In genomic region chr2:144477281-144477942, GRCh38 we compare ENCODE assay signal across 14 cellular contexts. TPM values are rescaled to one million over a fixed set of nuclear protein-coding genes. Genes with fewer than 3 reads are reported as not detected.
DNase-seq lines count a peak whose midpoint lies in the region; ATAC-seq and TF ChIP-seq lines count a peak whose summit lies in the region.
"Had no signal": no experiment of that assay in that cellular context is flagged by ENCODE, and none has a peak within 500 bp of the region (broad histone marks: within the 10 kb centered on the region; RNA-seq: fewer than 3 reads in every experiment).

No MANE protein-coding gene starts in this region.

- no peak overlapping the region for H3K4me3 ChIP-seq in HEK293 (ENCODE audit: low read depth, low read length)
- H3K4me3 ChIP-seq in fibroblast of the aortic adventitia (ENCODE audit: low read depth, low read length) = no peak overlapping the region
- H3K4me3 ChIP-seq in subcutaneous abdominal adipose tissue (ENCODE audit: low read depth in 1 of 5, low read length in 5 of 5) = no peak overlapping the region

- DNase-seq in activated B cell treated with CpG ODN at 0.5 μM for 24 hours (no peak), fibroblast of the aortic adventitia (ENCODE audit: low read depth) (peak; percentile 46), HCEC 1CT (no peak)
- no peak for DNase-seq in activated T-helper 1 cell treated with anti-CD3 and anti-CD28 coated beads, Interleukin-12 subunit alpha, Interleukin-12 subunit beta, Interleukin-2, Interleukin-4 antibody, amounts not matched to agents 30 ng/mL and 10 ng/mL and 1 ng/mL, durations not matched to agents 14 hours and 24 hours and 36 hours (ENCODE audit: low spot score)
- DNase-seq: activated CD8-positive, alpha-beta memory T cell treated with anti-CD3 and anti-CD28 coated beads, Interleukin-2, amount 10 ng/mL, durations not matched to agents 7 days and 5 days; effector CD4-positive, alpha-beta T cell; head of caudate nucleus; Right ventricle myocardium superior; stimulated activated CD4-positive, alpha-beta T cell treated with anti-CD3 and anti-CD28 coated beads, Interleukin-4, amount 100 ng/mL, for 4 hours; stimulated activated naive CD8-positive, alpha-beta T cell treated with anti-CD3 and anti-CD28 coated beads, Interleukin-15, Interleukin-2, amounts not matched to agents 100 U/mL and 50 U/mL, for 24 hours had no signal

- no peaks in the 10 kb centered on the region for H3K27me3 Mint-ChIP-seq in activated B cell treated with CpG ODN at 0.5 μM for 24 hours
- peaks cover 1% of the 10 kb centered on the region for H3K27me3 Mint-ChIP-seq in activated T-helper 1 cell treated with anti-CD3 and anti-CD28 coated beads, Interleukin-12 subunit alpha, Interleukin-12 subunit beta, Interleukin-2, Interleukin-4 antibody, amounts not matched to agents 30 ng/mL and 10 ng/mL and 1 ng/mL, durations not matched to agents 14 hours and 24 hours and 36 hours (ENCODE audit: insufficient read depth)
- H3K27me3 Mint-ChIP-seq: activated CD8-positive, alpha-beta memory T cell treated with anti-CD3 and anti-CD28 coated beads, Interleukin-2, amount 10 ng/mL, durations not matched to agents 7 days and 5 days had no signal

- intact Hi-C loops in activated B cell treated with CpG ODN at 0.5 μM for 24 hours (cut with micrococcal nuclease) = loop anchor here (2.0 kb wide), 1 partner anchor 13 kb away; no protein-coding TSS in a partner anchor
- intact Hi-C loops in activated T-helper 1 cell treated with anti-CD3 and anti-CD28 coated beads, Interleukin-12 subunit alpha, Interleukin-12 subunit beta, Interleukin-2, Interleukin-4 antibody, amounts not matched to agents 30 ng/mL and 10 ng/mL and 1 ng/mL, durations not matched to agents 14 hours and 24 hours and 36 hours (cut with micrococcal nuclease) = no loop called here

- no peak for ATAC-seq in activated B cell treated with CpG ODN at 0.5 μM for 24 hours (ENCODE audit: low read depth)
- no peak for ATAC-seq in GM18519 (IDR thresholded peaks at IDR 0.05; ENCODE audit: low FRiP score, unreplicated experiment)
- ATAC-seq: activated CD8-positive, alpha-beta memory T cell treated with anti-CD3 and anti-CD28 coated beads, Interleukin-2, amount 10 ng/mL, durations not matched to agents 7 days and 5 days; activated naive CD4-positive, alpha-beta T cell treated with anti-CD3 and anti-CD28 coated beads, Interleukin-2, amount 50 U/mL, for 72 hours; stimulated activated naive CD8-positive, alpha-beta T cell treated with anti-CD3 and anti-CD28 coated beads, Interleukin-15, Interleukin-2, amounts not matched to agents 100 U/mL and 50 U/mL, for 24 hours had no signal

- H3K9me3 ChIP-seq in HEK293 (ENCODE audit: control insufficient read depth, insufficient read depth, low read depth, low read length) (no peaks in the 10 kb centered on the region), subcutaneous abdominal adipose tissue (ENCODE audit: control insufficient read depth in 5 of 5, low read length in 5 of 5) (no peaks in the 10 kb centered on the region)

- peak overlapping the region in 1 of 5 donors; percentile 20 for H3K9ac ChIP-seq in subcutaneous abdominal adipose tissue (ENCODE audit: low read length in 5 of 5)

- H3K36me3 Mint-ChIP-seq in activated B cell treated with CpG ODN at 0.5 μM for 24 hours (ENCODE audit: low read depth) = peaks cover 40% of the 10 kb centered on the region
- H3K36me3 Mint-ChIP-seq in activated T-helper 1 cell treated with anti-CD3 and anti-CD28 coated beads, Interleukin-12 subunit alpha, Interleukin-12 subunit beta, Interleukin-2, Interleukin-4 antibody, amounts not matched to agents 30 ng/mL and 10 ng/mL and 1 ng/mL, durations not matched to agents 14 hours and 24 hours and 36 hours (ENCODE audit: low read depth) = peaks cover 6% of the 10 kb centered on the region
- H3K36me3 Mint-ChIP-seq: activated naive CD4-positive, alpha-beta T cell treated with anti-CD3 and anti-CD28 coated beads, Interleukin-2, amount 50 U/mL, for 72 hours had no signal

- peaks cover 21% of the 10 kb centered on the region for H3K4me1 ChIP-seq in HEK293 (ENCODE audit: control insufficient read depth, insufficient read depth, low read length)
- peaks cover 0 to 52% (median 48%) of the 10 kb centered on the region in 5 donors for H3K4me1 ChIP-seq in subcutaneous abdominal adipose tissue (ENCODE audit: control insufficient read depth in 5 of 5, insufficient read depth in 5 of 5, low read length in 5 of 5)

- POLR2A ChIA-PET in HEK293 (lab: Yijun Ruan, JAX) (no interaction called here), activated B cell treated with CpG ODN at 0.5 μM for 24 hours (lab: Charles Lee) (interaction anchor here (0.9 kb wide), 1 partner anchor 12 kb away, joined by 3 read pairs; no protein-coding TSS in a partner anchor)

- TF ChIP-seq CTCF in HEK293 (tag by site-specific recombination; IDR thresholded peaks at IDR 0.05) = no peak
- no peak for TF ChIP-seq CTCF in activated B cell treated with CpG ODN at 0.5 μM for 24 hours (IDR thresholded peaks at IDR 0.05)
- no peak for TF ChIP-seq CTCF in fibroblast of the aortic adventitia (IDR thresholded peaks at IDR 0.05; ENCODE audit: insufficient read depth, low read length)

- H3K4me1 Mint-ChIP-seq in activated B cell treated with CpG ODN at 0.5 μM for 24 hours = peaks cover 69% of the 10 kb centered on the region
- peaks cover 13% of the 10 kb centered on the region for H3K4me1 Mint-ChIP-seq in activated T-helper 1 cell treated with anti-CD3 and anti-CD28 coated beads, Interleukin-12 subunit alpha, Interleukin-12 subunit beta, Interleukin-2, Interleukin-4 antibody, amounts not matched to agents 30 ng/mL and 10 ng/mL and 1 ng/mL, durations not matched to agents 14 hours and 24 hours and 36 hours (ENCODE audit: low read depth)

- H3K9me3 Mint-ChIP-seq in activated B cell treated with CpG ODN at 0.5 μM for 24 hours = no peaks in the 10 kb centered on the region
- no peaks in the 10 kb centered on the region for H3K9me3 Mint-ChIP-seq in activated T-helper 1 cell treated with anti-CD3 and anti-CD28 coated beads, Interleukin-12 subunit alpha, Interleukin-12 subunit beta, Interleukin-2, Interleukin-4 antibody, amounts not matched to agents 30 ng/mL and 10 ng/mL and 1 ng/mL, durations not matched to agents 14 hours and 24 hours and 36 hours
- H3K9me3 Mint-ChIP-seq: activated naive CD4-positive, alpha-beta T cell treated with anti-CD3 and anti-CD28 coated beads, Interleukin-2, amount 50 U/mL, for 72 hours had no signal

- peaks cover 0 to 2% of the 10 kb centered on the region in 2 experiments; a peak in 1 of 3 replicates for H3K36me3 ChIP-seq in HEK293 (ENCODE audit: control insufficient read depth in 2 of 2, insufficient read depth in 1 of 2, low read length in 2 of 2)
- H3K36me3 ChIP-seq in subcutaneous abdominal adipose tissue (ENCODE audit: control insufficient read depth in 5 of 5, insufficient read depth in 5 of 5, low read length in 5 of 5) = peaks cover 0 to 22% (median 14%) of the 10 kb centered on the region in 5 donors

- peak overlapping the region; percentile 41 for H3K27ac Mint-ChIP-seq in activated B cell treated with CpG ODN at 0.5 μM for 24 hours
- no peak overlapping the region for H3K27ac Mint-ChIP-seq in activated T-helper 1 cell treated with anti-CD3 and anti-CD28 coated beads, Interleukin-12 subunit alpha, Interleukin-12 subunit beta, Interleukin-2, Interleukin-4 antibody, amounts not matched to agents 30 ng/mL and 10 ng/mL and 1 ng/mL, durations not matched to agents 14 hours and 24 hours and 36 hours
- H3K27ac Mint-ChIP-seq: activated CD8-positive, alpha-beta memory T cell treated with anti-CD3 and anti-CD28 coated beads, Interleukin-2, amount 10 ng/mL, durations not matched to agents 7 days and 5 days; activated naive CD4-positive, alpha-beta T cell treated with anti-CD3 and anti-CD28 coated beads, Interleukin-2, amount 50 U/mL, for 72 hours had no signal

- H3K27ac ChIP-seq in HEK293 (ENCODE audit: extremely low read depth, low read depth, low read length) (no peak overlapping the region), subcutaneous abdominal adipose tissue (ENCODE audit: low read depth, low read length) (peak overlapping the region; percentile 60)

- CTCF ChIA-PET in HEK293 (lab: Yijun Ruan, JAX) (interaction anchor here (0.7 kb wide), 1 partner anchor 22 kb away, joined by 3 read pairs; no protein-coding TSS in a partner anchor), activated B cell treated with CpG ODN at 0.5 μM for 24 hours (lab: Charles Lee) (interaction anchor here (1.0 to 1.3 kb wide), 3 partner anchors 10 to 29 kb away, joined by 3 to 4 read pairs (median 3); no protein-coding TSS in a partner anchor)

- H3K4me3 Mint-ChIP-seq in activated B cell treated with CpG ODN at 0.5 μM for 24 hours = no peak overlapping the region
- H3K4me3 Mint-ChIP-seq in activated T-helper 1 cell treated with anti-CD3 and anti-CD28 coated beads, Interleukin-12 subunit alpha, Interleukin-12 subunit beta, Interleukin-2, Interleukin-4 antibody, amounts not matched to agents 30 ng/mL and 10 ng/mL and 1 ng/mL, durations not matched to agents 14 hours and 24 hours and 36 hours = no peak overlapping the region
- H3K4me3 Mint-ChIP-seq: activated CD8-positive, alpha-beta memory T cell treated with anti-CD3 and anti-CD28 coated beads, Interleukin-2, amount 10 ng/mL, durations not matched to agents 7 days and 5 days had no signal

- H3K27me3 ChIP-seq in subcutaneous abdominal adipose tissue (ENCODE audit: control insufficient read depth in 5 of 5, insufficient read depth in 4 of 5, low read length in 5 of 5) = no peaks in the 10 kb centered on the region

TF ChIP-seq in HEK293, 187 proteins besides CTCF, POLR2A, EP300 and RAD21:
- TF ChIP-seq PRDM6 (tag by site-specific recombination; IDR thresholded peaks at IDR 0.05) = peak; percentile 81; the same call in 1 of the 2 replicates
- TF ChIP-seq ZBTB17 (tag by site-specific recombination; IDR thresholded peaks at IDR 0.05) = no peak
- TF ChIP-seq ZBTB1 (tag by site-specific recombination; IDR thresholded peaks at IDR 0.05) = no peak

RNA-seq across cellular contexts. Expression of gene ZEB2, which starts 42.5 kb away (rescaled TPM):
- 162 and 200 TPM in 2 replicates for total RNA-seq in activated B cell treated with CpG ODN at 0.5 μM for 24 hours
- total RNA-seq in fibroblast of the aortic adventitia (ENCODE audit: low replicate concordance) = 104 and 129 TPM in 2 replicates
- total RNA-seq in activated T-helper 1 cell treated with anti-CD3 and anti-CD28 coated beads, Interleukin-12 subunit alpha, Interleukin-12 subunit beta, Interleukin-2, Interleukin-4 antibody, amounts not matched to agents 30 ng/mL and 10 ng/mL and 1 ng/mL, durations not matched to agents 14 hours and 24 hours and 36 hours = 25.1 and 27.8 TPM in 2 replicates
